5 cellular contexts compared by ENCODE assay signal in the genomic region with DNA sequence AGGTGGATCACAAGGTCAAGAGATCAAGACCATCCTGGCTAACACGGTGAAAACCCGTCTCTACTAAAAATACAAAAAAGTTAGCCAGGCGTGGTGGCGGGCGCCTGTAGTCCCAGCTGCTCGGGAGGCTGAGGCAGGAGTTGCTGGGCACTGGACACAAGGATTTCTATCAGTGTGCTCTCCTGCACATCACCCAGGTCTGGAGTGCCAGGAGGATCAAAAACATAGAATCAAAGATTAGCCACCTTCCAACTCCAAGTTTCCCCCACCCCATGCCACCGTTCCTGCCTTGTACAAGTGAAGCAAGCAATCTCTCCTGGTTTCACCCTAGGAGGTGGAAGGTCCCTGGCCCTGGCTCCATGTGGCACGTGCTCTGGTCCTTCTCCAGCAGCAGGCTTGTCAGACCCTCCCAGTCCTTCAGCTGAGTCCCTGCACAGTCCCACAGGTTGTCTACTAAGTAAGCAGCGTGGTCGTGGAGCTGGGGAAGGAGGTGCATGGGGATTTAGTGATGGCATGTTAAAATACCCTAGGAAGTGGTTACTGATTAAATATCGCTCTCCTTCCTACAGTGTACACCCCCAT. TPM values are rescaled to one million over a fixed set of nuclear protein-coding genes. Genes with fewer than 3 reads are reported as not detected.
"Had no signal": no experiment of that assay in that cellular context is flagged by ENCODE, and none has a peak within 500 bp of the region (broad histone marks: within the 10 kb centered on the region; RNA-seq: fewer than 3 reads in every experiment).

No MANE protein-coding gene starts in this region.

RNA-seq across cellular contexts. Expression of a gene that starts 28.7 kb away (rescaled TPM):
- total RNA-seq: HT-29, LHCN-M2, SJSA1 had no signal

RNA-seq across cellular contexts. Expression of a gene that starts 31.6 kb away (rescaled TPM):
- total RNA-seq: HT-29, LHCN-M2, Right ventricle myocardium superior, T-cell had no signal

RNA-seq across cellular contexts. Expression of a gene that starts 59.7 kb away (rescaled TPM):
- total RNA-seq: HT-29, LHCN-M2, Right ventricle myocardium superior, SJSA1, T-cell had no signal
